14 cellular contexts compared by ENCODE assay signal in genomic region chr1:68269637-68270430, GRCh38. TPM values are rescaled to one million over a fixed set of nuclear protein-coding genes. Genes with fewer than 3 reads are reported as not detected.
DNase-seq lines count a peak whose midpoint lies in the region; ATAC-seq and TF ChIP-seq lines count a peak whose summit lies in the region.
"Had no signal": no experiment of that assay in that cellular context is flagged by ENCODE, and none has a peak within 500 bp of the region (broad histone marks: within the 10 kb centered on the region; RNA-seq: fewer than 3 reads in every experiment).

No MANE protein-coding gene starts in this region.

- H3K27me3 Mint-ChIP-seq in activated naive CD8-positive, alpha-beta T cell treated with anti-CD3 and anti-CD28 coated beads for 36 hours: no peaks in the 10 kb centered on the region
- H3K27me3 Mint-ChIP-seq: type B pancreatic cell had no signal

- ATAC-seq in SK-N-SH treated with all-trans-retinoic acid at 6 μM for 48 hours (peak; percentile 76), upper lobe of right lung (peak; percentile 64)
- ATAC-seq: heart left ventricle, T-helper 17 cell had no signal

- H3K36me3 Mint-ChIP-seq in activated naive CD8-positive, alpha-beta T cell treated with anti-CD3 and anti-CD28 coated beads for 36 hours: no peaks in the 10 kb centered on the region
- H3K36me3 Mint-ChIP-seq: type B pancreatic cell had no signal

- no peaks in the 10 kb centered on the region for H3K27me3 ChIP-seq in upper lobe of right lung
- H3K27me3 ChIP-seq: heart left ventricle had no signal

- H3K4me1 Mint-ChIP-seq in activated naive CD8-positive, alpha-beta T cell treated with anti-CD3 and anti-CD28 coated beads for 36 hours: no peaks in the 10 kb centered on the region
- H3K4me1 Mint-ChIP-seq: T-helper 17 cell had no signal

- no peak for TF ChIP-seq CTCF in fibroblast of villous mesenchyme (IDR thresholded peaks at IDR 0.05; ENCODE audit: insufficient read depth, low read depth, low read length)
- no peak for TF ChIP-seq CTCF in upper lobe of right lung (IDR thresholded peaks at IDR 0.05)
- TF ChIP-seq CTCF in GM10266 (IDR thresholded peaks at IDR 0.05; ENCODE audit: control insufficient read depth, insufficient read depth, low read depth, missing control alignments): no peak

- no peak overlapping the region for H3K4me3 ChIP-seq in fibroblast of villous mesenchyme (ENCODE audit: low read depth, low read length)
- no peak overlapping the region for H3K4me3 ChIP-seq in upper lobe of right lung
- H3K4me3 ChIP-seq: heart left ventricle had no signal

- H3K36me3 ChIP-seq in upper lobe of right lung: no peaks in the 10 kb centered on the region
- H3K36me3 ChIP-seq: heart left ventricle had no signal

- no peaks in the 10 kb centered on the region for H3K9me3 ChIP-seq in upper lobe of right lung
- H3K9me3 ChIP-seq: heart left ventricle had no signal

- no peaks in the 10 kb centered on the region for H3K4me1 ChIP-seq in upper lobe of right lung

- DNase-seq in DMS53 (lab: John Stamatoyannopoulos, UW) (peak; percentile 61), DMS53 treated with DMSO at 0.1 percent for 48 hours (lab: John Stamatoyannopoulos, UW; ENCODE audit: unreplicated experiment) (no peak), fibroblast of villous mesenchyme (ENCODE audit: low read depth) (peak; percentile 51), upper lobe of right lung (no peak), GM10266 (ENCODE audit: extremely low spot score) (no peak), NCI-H1105 (lab: John Stamatoyannopoulos, UW) (no peak)
- no peak for DNase-seq in activated naive CD8-positive, alpha-beta T cell treated with anti-CD3 and anti-CD28 coated beads for 36 hours
- DNase-seq: heart left ventricle; stimulated activated CD4-positive, alpha-beta T cell treated with anti-CD3 and anti-CD28 coated beads, Interleukin-15, amount 100 ng/mL, for 24 hours; T-helper 17 cell had no signal

- no peak overlapping the region for H3K27ac Mint-ChIP-seq in activated naive CD8-positive, alpha-beta T cell treated with anti-CD3 and anti-CD28 coated beads for 36 hours
- H3K27ac Mint-ChIP-seq: T-helper 17 cell, type B pancreatic cell had no signal

- peaks cover 2% of the 10 kb centered on the region for H3K9me3 Mint-ChIP-seq in activated naive CD8-positive, alpha-beta T cell treated with anti-CD3 and anti-CD28 coated beads for 36 hours

- no peak overlapping the region for H3K27ac ChIP-seq in upper lobe of right lung
- H3K27ac ChIP-seq: 22Rv1, heart left ventricle, KMS-11 had no signal

- intact Hi-C loops in upper lobe of right lung (cut with DNase I): no loop called here

- H3K4me3 Mint-ChIP-seq in activated naive CD8-positive, alpha-beta T cell treated with anti-CD3 and anti-CD28 coated beads for 36 hours: no peak overlapping the region
- H3K4me3 Mint-ChIP-seq: T-helper 17 cell, type B pancreatic cell had no signal

TF ChIP-seq in SK-N-SH treated with all-trans-retinoic acid at 6 μM for 48 hours, 23 proteins besides CTCF, POLR2A, EP300 and RAD21:
- TF ChIP-seq ESRRG (CRISPR knock-in tag; IDR thresholded peaks at IDR 0.05) (no peak), TCF4 (CRISPR knock-in tag; IDR thresholded peaks at IDR 0.05; ENCODE audit: borderline replicate concordance) (no peak), ISL1 (CRISPR knock-in tag; IDR thresholded peaks at IDR 0.05) (no peak), CSRNP3 (CRISPR knock-in tag; IDR thresholded peaks at IDR 0.05) (no peak), POU6F1 (CRISPR knock-in tag; IDR thresholded peaks at IDR 0.05; ENCODE audit: borderline replicate concordance, low read depth) (no peak), BACH2 (CRISPR knock-in tag; IDR thresholded peaks at IDR 0.05; ENCODE audit: borderline replicate concordance) (no peak), TOX (CRISPR knock-in tag; IDR thresholded peaks at IDR 0.05; ENCODE audit: borderline replicate concordance) (no peak), OSR1 (CRISPR knock-in tag; IDR thresholded peaks at IDR 0.05) (no peak)

RNA-seq across cellular contexts. Expression of gene WLS, which starts 37.5 kb away (rescaled TPM):
- 66.1 and 83.8 TPM in 2 replicates for total RNA-seq in fibroblast of villous mesenchyme
- total RNA-seq in upper lobe of right lung: 89.8 TPM
- not detected for total RNA-seq in activated naive CD8-positive, alpha-beta T cell treated with anti-CD3 and anti-CD28 coated beads for 36 hours

Comparison
In these comparisons a context has a peak if more than half of its experiments do, and no peak if none do; other contexts are left out.
1. DNase-seq: peak in DMS53 (single experiment) and fibroblast of villous mesenchyme (single experiment); none in DMS53 treated with DMSO at 0.1 percent for 48 hours (single experiment), upper lobe of right lung (single experiment), activated naive CD8-positive, alpha-beta T cell treated with anti-CD3 and anti-CD28 coated beads for 36 hours (single experiment), GM10266 (single experiment) and NCI-H1105 (single experiment).
2. RNA of gene WLS, which starts 37.5 kb away (total RNA-seq): 89.8 TPM in upper lobe of right lung (single experiment) and 66.1 to 83.8 TPM in fibroblast of villous mesenchyme; not detected in activated naive CD8-positive, alpha-beta T cell treated with anti-CD3 and anti-CD28 coated beads for 36 hours; every median in the first group is over 10 times any median in the second.